ENCODE assay signal across 8 cellular contexts in the genomic region with DNA sequence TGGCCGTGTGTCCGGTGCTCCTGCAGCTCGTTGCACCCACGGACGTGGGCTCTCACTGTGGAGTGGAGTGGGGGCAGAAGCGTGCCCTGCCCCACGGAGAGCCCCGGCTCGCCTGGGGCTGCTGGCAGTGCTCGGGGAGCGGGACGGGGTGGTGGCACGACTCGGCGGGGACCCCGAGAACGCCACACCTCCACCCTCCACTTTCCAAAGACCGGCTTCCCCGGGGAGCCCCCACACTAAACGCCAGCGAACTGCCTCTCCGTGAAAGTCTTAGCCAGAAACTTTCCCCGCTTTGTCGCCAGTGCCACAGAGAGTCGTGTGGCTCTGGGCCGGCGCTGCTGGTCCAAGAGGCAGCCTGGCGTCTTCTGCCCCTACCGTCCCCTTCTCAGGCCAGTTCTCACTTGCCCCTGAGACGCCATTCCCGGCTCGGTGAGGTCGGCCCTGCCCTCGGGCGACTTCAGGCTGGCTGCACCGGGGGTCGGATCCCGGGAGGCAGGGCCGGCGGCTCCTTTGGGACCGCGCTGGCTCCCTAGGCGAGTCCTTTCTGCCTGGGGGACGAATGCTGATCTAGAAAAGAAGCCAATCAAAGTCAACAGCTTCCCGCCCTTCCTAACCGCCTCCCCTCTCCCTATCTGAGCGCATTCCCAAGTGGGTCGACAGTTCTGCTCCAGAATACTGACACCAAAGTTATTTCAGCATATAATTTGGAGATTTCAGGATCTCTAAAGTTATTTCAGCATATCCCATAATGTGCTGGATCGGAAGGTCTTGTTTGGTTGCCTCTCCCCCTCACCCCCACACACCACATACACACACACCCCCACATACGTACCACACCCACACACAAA. TPM values are rescaled to one million over a fixed set of nuclear protein-coding genes. Genes with fewer than 3 reads are reported as not detected.
DNase-seq lines count a peak whose midpoint lies in the region; ATAC-seq and TF ChIP-seq lines count a peak whose summit lies in the region.

No MANE protein-coding gene starts in this region.

- H3K27ac Mint-ChIP-seq in Calu3 (ENCODE audit: unreplicated experiment): peak overlapping the region; percentile 87
- peak overlapping the region; percentile 90 for H3K27ac Mint-ChIP-seq in activated naive CD8-positive, alpha-beta T cell treated with anti-CD3 and anti-CD28 coated beads for 36 hours

- no peaks in the 10 kb centered on the region for H3K27me3 Mint-ChIP-seq in Calu3 (ENCODE audit: unreplicated experiment)
- H3K27me3 Mint-ChIP-seq in activated naive CD8-positive, alpha-beta T cell treated with anti-CD3 and anti-CD28 coated beads for 36 hours: no peaks in the 10 kb centered on the region

- CTCF ChIA-PET in Calu3 (lab: Charles Lee): interaction anchor here (0.7 to 1.1 kb wide), 3 partner anchors 16 to 196 kb away, joined by 3 to 4 read pairs (median 3); no protein-coding TSS in a partner anchor

- H3K4me1 ChIP-seq in heart right ventricle (peaks cover 4 to 55% (median 31%) of the 10 kb centered on the region in 9 donors), parathyroid adenoma (no peaks in the 10 kb centered on the region)

- H3K4me3 ChIP-seq in heart right ventricle (peak overlapping the region; percentile 52 to 93 (median 87)), parathyroid adenoma (ENCODE audit: low read depth, low read length) (peak overlapping the region; percentile 74)

- TF ChIP-seq CTCF in Calu3 (IDR thresholded peaks at IDR 0.05; ENCODE audit: unreplicated experiment) (no peak), heart right ventricle (IDR thresholded peaks at IDR 0.05) (no peak), parathyroid adenoma (IDR thresholded peaks at IDR 0.05) (no peak)

- H3K4me1 Mint-ChIP-seq in Calu3 (ENCODE audit: low read depth, unreplicated experiment): peaks cover 46% of the 10 kb centered on the region
- H3K4me1 Mint-ChIP-seq in activated naive CD8-positive, alpha-beta T cell treated with anti-CD3 and anti-CD28 coated beads for 36 hours: peaks cover 37% of the 10 kb centered on the region

- H3K27me3 ChIP-seq in heart right ventricle (no peaks in the 10 kb centered on the region), parathyroid adenoma (ENCODE audit: control insufficient read depth, insufficient read depth, low read length) (no peaks in the 10 kb centered on the region)

- DNase-seq in Calu3 (peak; percentile 50), RKO (ENCODE audit: low spot score) (peak; percentile 41), heart right ventricle (peak; percentile 18 to 39), NCI-H128 (lab: John Stamatoyannopoulos, UW; ENCODE audit: unreplicated experiment) (no peak)
- DNase-seq in activated naive CD8-positive, alpha-beta T cell treated with anti-CD3 and anti-CD28 coated beads for 36 hours: peak; percentile 42

- intact Hi-C loops in Calu3 (cut with micrococcal nuclease; ENCODE audit: unreplicated experiment): no loop called here
- intact Hi-C loops in heart right ventricle (cut with DNase I): loop anchor here in 2 of 10 donors (1.0 to 10.0 kb wide), 2 partner anchors 134 to 136 kb away; no protein-coding TSS in a partner anchor

- H3K36me3 ChIP-seq in heart right ventricle (no peaks in the 10 kb centered on the region), parathyroid adenoma (ENCODE audit: control insufficient read depth, insufficient read depth, low read length) (no peaks in the 10 kb centered on the region)

- peak overlapping the region; percentile 88 for H3K4me2 ChIP-seq in parathyroid adenoma (ENCODE audit: low read length)

- H3K9me3 ChIP-seq in heart right ventricle: peaks cover 0 to 17% (median 7%) of the 10 kb centered on the region in 11 donors
- H3K9me3 ChIP-seq in parathyroid adenoma (ENCODE audit: control insufficient read depth, low read length): no peaks in the 10 kb centered on the region

- H3K27ac ChIP-seq in heart right ventricle (peak overlapping the region; percentile 9 to 93 (median 88)), parathyroid adenoma (peak overlapping the region; percentile 54)

- H3K79me2 ChIP-seq in parathyroid adenoma: no peaks in the 10 kb centered on the region

- H3K9ac ChIP-seq in parathyroid adenoma: no peak overlapping the region

- peaks cover 5% of the 10 kb centered on the region for H3K9me3 Mint-ChIP-seq in Calu3 (ENCODE audit: low read depth, unreplicated experiment)
- H3K9me3 Mint-ChIP-seq in activated naive CD8-positive, alpha-beta T cell treated with anti-CD3 and anti-CD28 coated beads for 36 hours: no peaks in the 10 kb centered on the region

- no TSS peak for BruUV-seq in Calu3 (replicated peaks; lab: Mats Ljungman, UMichigan)

- ATAC-seq in GM19438 (IDR thresholded peaks at IDR 0.05; ENCODE audit: low read depth, unreplicated experiment) (peak; percentile 41), HG03460 (IDR thresholded peaks at IDR 0.05; ENCODE audit: unreplicated experiment) (peak; percentile 37), heart right ventricle (peak; percentile 43 to 83 (median 68))

- 1% methylated on average over 50 of the region's 50 CpGs for WGBS in heart right ventricle, 2 donors

- peaks cover 17% of the 10 kb centered on the region for H3K36me3 Mint-ChIP-seq in Calu3 (ENCODE audit: insufficient read depth, unreplicated experiment)
- H3K36me3 Mint-ChIP-seq in activated naive CD8-positive, alpha-beta T cell treated with anti-CD3 and anti-CD28 coated beads for 36 hours: no peaks in the 10 kb centered on the region

- H3K4me3 Mint-ChIP-seq in Calu3 (ENCODE audit: low read depth, unreplicated experiment): peak overlapping the region; percentile 98
- H3K4me3 Mint-ChIP-seq in activated naive CD8-positive, alpha-beta T cell treated with anti-CD3 and anti-CD28 coated beads for 36 hours: peak overlapping the region; percentile 90

- peak overlapping the region; percentile 90 for H2AFZ ChIP-seq in parathyroid adenoma

RNA-seq across cellular contexts. Expression of gene SAMD13, which starts 2.6 kb away (rescaled TPM):
- 1.7 and 1.8 TPM in 2 replicates for total RNA-seq in Calu3 (2022)
- total RNA-seq in activated naive CD8-positive, alpha-beta T cell treated with anti-CD3 and anti-CD28 coated beads for 36 hours: 1 to 10 TPM in 1 of 2 experiments, under 1 TPM in 1; 0.84 to 1.1 TPM
- total RNA-seq in heart right ventricle: 1 to 10 TPM in 8 of 10 donors, under 1 TPM in 1, not detected in 1; 0.93 to 2.2 (median 1.4) TPM
- under 1 TPM; 0.37 to 0.41 TPM for polyA plus RNA-seq in heart right ventricle
